In the genomic region with DNA sequence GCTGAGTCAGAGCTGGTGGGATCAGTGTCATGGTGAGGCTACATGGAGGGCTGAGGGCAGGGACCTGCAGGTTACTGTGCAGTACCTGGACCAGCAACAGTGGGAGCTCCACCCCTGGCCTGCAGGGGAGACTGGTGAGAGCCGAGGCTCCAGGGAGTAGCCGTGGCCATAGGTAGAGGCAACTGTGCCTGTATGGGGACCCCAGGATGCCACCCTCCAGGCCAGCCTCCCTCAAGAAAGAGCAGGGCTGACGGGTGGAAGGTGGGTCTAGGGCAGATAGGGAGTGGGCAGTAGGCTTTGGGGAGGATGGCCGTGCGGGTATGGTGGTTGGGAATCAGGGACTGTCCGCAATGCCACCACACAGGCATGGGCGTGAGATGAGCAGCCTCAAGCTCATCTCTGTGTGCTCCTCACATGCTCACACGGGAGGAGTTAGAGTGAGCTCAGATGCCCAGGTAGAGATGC, we compare ENCODE assay signal across 2 cellular contexts.
A peak's percentile ranks its signal among the peaks of the same experiment; 100 is the strongest.
TF ChIP-seq lines count a peak whose summit lies in the region.

No MANE protein-coding gene starts in this region.

TF ChIP-seq in HEK293, 187 proteins besides CTCF, POLR2A, EP300 and RAD21:
- TF ChIP-seq BCL11B (tag by site-specific recombination; IDR thresholded peaks at IDR 0.05; ENCODE audit: low read depth) (no peak), SP7 (tag by site-specific recombination; IDR thresholded peaks at IDR 0.05) (no peak), ZIC2 (tag by site-specific recombination; IDR thresholded peaks at IDR 0.05) (peak; percentile 75), ZNF610 (tag by site-specific recombination; IDR thresholded peaks at IDR 0.05; ENCODE audit: borderline replicate concordance) (no peak), GLIS1 (tag by site-specific recombination; IDR thresholded peaks at IDR 0.05) (no peak)

TF ChIP-seq in HepG2, 621 proteins besides CTCF, POLR2A, EP300 and RAD21:
- no peak for TF ChIP-seq SALL1 (CRISPR knock-in tag; IDR thresholded peaks at IDR 0.05)
- TF ChIP-seq TEAD2 (CRISPR knock-in tag; IDR thresholded peaks at IDR 0.05), result no peak
- TF ChIP-seq, protein P1, sequence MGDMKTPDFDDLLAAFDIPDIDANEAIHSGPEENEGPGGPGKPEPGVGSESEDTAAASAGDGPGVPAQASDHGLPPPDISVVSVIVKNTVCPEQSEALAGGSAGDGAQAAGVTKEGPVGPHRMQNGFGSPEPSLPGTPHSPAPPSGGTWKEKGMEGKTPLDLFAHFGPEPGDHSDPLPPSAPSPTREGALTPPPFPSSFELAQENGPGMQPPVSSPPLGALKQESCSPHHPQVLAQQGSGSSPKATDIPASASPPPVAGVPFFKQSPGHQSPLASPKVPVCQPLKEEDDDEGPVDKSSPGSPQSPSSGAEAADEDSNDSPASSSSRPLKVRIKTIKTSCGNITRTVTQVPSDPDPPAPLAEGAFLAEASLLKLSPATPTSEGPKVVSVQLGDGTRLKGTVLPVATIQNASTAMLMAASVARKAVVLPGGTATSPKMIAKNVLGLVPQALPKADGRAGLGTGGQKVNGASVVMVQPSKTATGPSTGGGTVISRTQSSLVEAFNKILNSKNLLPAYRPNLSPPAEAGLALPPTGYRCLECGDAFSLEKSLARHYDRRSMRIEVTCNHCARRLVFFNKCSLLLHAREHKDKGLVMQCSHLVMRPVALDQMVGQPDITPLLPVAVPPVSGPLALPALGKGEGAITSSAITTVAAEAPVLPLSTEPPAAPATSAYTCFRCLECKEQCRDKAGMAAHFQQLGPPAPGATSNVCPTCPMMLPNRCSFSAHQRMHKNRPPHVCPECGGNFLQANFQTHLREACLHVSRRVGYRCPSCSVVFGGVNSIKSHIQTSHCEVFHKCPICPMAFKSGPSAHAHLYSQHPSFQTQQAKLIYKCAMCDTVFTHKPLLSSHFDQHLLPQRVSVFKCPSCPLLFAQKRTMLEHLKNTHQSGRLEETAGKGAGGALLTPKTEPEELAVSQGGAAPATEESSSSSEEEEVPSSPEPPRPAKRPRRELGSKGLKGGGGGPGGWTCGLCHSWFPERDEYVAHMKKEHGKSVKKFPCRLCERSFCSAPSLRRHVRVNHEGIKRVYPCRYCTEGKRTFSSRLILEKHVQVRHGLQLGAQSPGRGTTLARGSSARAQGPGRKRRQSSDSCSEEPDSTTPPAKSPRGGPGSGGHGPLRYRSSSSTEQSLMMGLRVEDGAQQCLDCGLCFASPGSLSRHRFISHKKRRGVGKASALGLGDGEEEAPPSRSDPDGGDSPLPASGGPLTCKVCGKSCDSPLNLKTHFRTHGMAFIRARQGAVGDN (CRISPR knock-in tag; IDR thresholded peaks at IDR 0.05), result no peak
- TF ChIP-seq TCF12 (IDR thresholded peaks at IDR 0.05), result no peak
- TF ChIP-seq TCF12 (CRISPR knock-in tag; IDR thresholded peaks at IDR 0.05), result no peak
- TF ChIP-seq ZBTB38 (CRISPR knock-in tag; IDR thresholded peaks at IDR 0.05), result no peak
